8 cellular contexts compared by ENCODE assay signal in genomic region chr15:85750319-85750806, GRCh38. TPM values are rescaled to one million over a fixed set of nuclear protein-coding genes. Genes with fewer than 3 reads are reported as not detected.
DNase-seq lines count a peak whose midpoint lies in the region; ATAC-seq and TF ChIP-seq lines count a peak whose summit lies in the region.

No MANE protein-coding gene starts in this region.

- intact Hi-C loops in colonic mucosa (cut with DNase I) (no loop called here), left lung (cut with DNase I) (no loop called here), stomach (cut with DNase I; ENCODE audit: low total_unique reads) (no loop called here)

- H3K4me1 ChIP-seq in NT2/D1 (ENCODE audit: insufficient read depth, insufficient read length) (peaks cover 15% of the 10 kb centered on the region), colonic mucosa (no peaks in the 10 kb centered on the region), left lung (peaks cover 16 to 24% of the 10 kb centered on the region in 2 donors), stomach (peaks cover 19 to 62% (median 42%) of the 10 kb centered on the region in 4 donors)

- TF ChIP-seq EP300 in stomach (IDR thresholded peaks at IDR 0.05): no peak

- H3K27ac ChIP-seq in colonic mucosa: peak overlapping the region; percentile 18
- peak overlapping the region; percentile 65 to 81 for H3K27ac ChIP-seq in left lung
- H3K27ac ChIP-seq in stomach: peak overlapping the region in 4 of 5 donors; percentile 62 to 79 (median 76)

- DNase-seq in NT2/D1 (ENCODE audit: low read depth, low spot score) (no peak), colonic mucosa (peak; percentile 31), left lung (peak; percentile 79 to 80), stomach (peak; percentile 27)
- no peak for DNase-seq in stimulated activated CD4-positive, alpha-beta T cell treated with anti-CD3 and anti-CD28 coated beads, Interleukin-12 subunit alpha, Interleukin-12 subunit beta, amount 100 ng/mL, for 4 hours

- no peak for TF ChIP-seq POLR2A in stomach (IDR thresholded peaks at IDR 0.05)

- WGBS in stomach, 5 donors: 54 to 71% (median 57%) methylated on average over 13 of the region's 13 CpGs

- TF ChIP-seq CTCF in colonic mucosa (IDR thresholded peaks at IDR 0.05): no peak
- TF ChIP-seq CTCF in left lung (IDR thresholded peaks at IDR 0.05): no peak
- no peak for TF ChIP-seq CTCF in stomach (IDR thresholded peaks at IDR 0.05)

- H3K27me3 ChIP-seq in NT2/D1 (ENCODE audit: insufficient read depth, insufficient read length) (no peaks in the 10 kb centered on the region), colonic mucosa (no peaks in the 10 kb centered on the region), left lung (no peaks in the 10 kb centered on the region), stomach (no peaks in the 10 kb centered on the region)

- peak overlapping the region; percentile 36 for H3K9ac ChIP-seq in NT2/D1 (ENCODE audit: insufficient read length, low read depth)
- H3K9ac ChIP-seq in colonic mucosa (ENCODE audit: low read depth in 2 of 2, low read length in 2 of 2): no peak overlapping the region

- H3K4me3 ChIP-seq in NT2/D1 (ENCODE audit: insufficient read length, low read depth) (no peak overlapping the region), colonic mucosa (no peak overlapping the region), left lung (no peak overlapping the region), stomach (peak overlapping the region; percentile 5 to 29 (median 8))

- H3K9me3 ChIP-seq in NT2/D1 (ENCODE audit: insufficient read depth, low read length): no peaks in the 10 kb centered on the region
- H3K9me3 ChIP-seq in colonic mucosa: no peaks in the 10 kb centered on the region
- H3K9me3 ChIP-seq in left lung: no peaks in the 10 kb centered on the region
- H3K9me3 ChIP-seq in stomach: no peaks in the 10 kb centered on the region

- H3K36me3 ChIP-seq in NT2/D1 (ENCODE audit: insufficient read depth, insufficient read length, low read length) (peaks cover 56% of the 10 kb centered on the region), colonic mucosa (peaks cover 12% of the 10 kb centered on the region), left lung (peaks cover 0 to 45% of the 10 kb centered on the region in 2 donors), stomach (peaks cover 31 to 43% (median 41%) of the 10 kb centered on the region in 4 donors)

- ATAC-seq in left lung: peak; percentile 41
- ATAC-seq in HG03025 (IDR thresholded peaks at IDR 0.05; ENCODE audit: low FRiP score, unreplicated experiment): no peak
- ATAC-seq in HG03457 (IDR thresholded peaks at IDR 0.05; ENCODE audit: unreplicated experiment): no peak
- ATAC-seq in HG03442 (IDR thresholded peaks at IDR 0.05; ENCODE audit: unreplicated experiment): no peak

RNA-seq across cellular contexts. Expression of gene KLHL25, which starts 44.4 kb away (rescaled TPM):
- total RNA-seq in colonic mucosa (10 to 100 TPM in 1 of 2 donors, 1 to 10 TPM in 1; 6.6 to 12.7 TPM), left lung (1 to 10 TPM; 4.4 to 4.6 TPM), stomach (10 to 100 TPM in 1 of 5 donors, 1 to 10 TPM in 4; 1.2 to 36.2 (median 6.4) TPM)
- polyA plus RNA-seq in stomach: 1 to 10 TPM; 4.3 to 6.4 (median 5.2) TPM

Comparison
In these comparisons a context has a peak if more than half of its experiments do, and no peak if none do; other contexts are left out.
1. DNase-seq: peak in colonic mucosa (single experiment), left lung (2 of 2) and stomach (single experiment); none in NT2/D1 (single experiment) and stimulated activated CD4-positive, alpha-beta T cell treated with anti-CD3 and anti-CD28 coated beads, Interleukin-12 subunit alpha, Interleukin-12 subunit beta, amount 100 ng/mL, for 4 hours (single experiment).
2. H3K4me3 ChIP-seq: peak in stomach (4 of 4); none in NT2/D1 (single experiment), colonic mucosa (single experiment) and left lung (0 of 2).
3. H3K27ac ChIP-seq: peak in every context shown above with its lines; median percentile 76 in stomach; 73 in left lung; 18 in colonic mucosa.